ENCODE assay signal across 20 cellular contexts in genomic region chr9:129247285-129248153, GRCh38.
"Had no signal": no experiment of that assay in that cellular context is flagged by ENCODE, and none has a peak within 500 bp of the region (broad histone marks: within the 10 kb centered on the region; RNA-seq: fewer than 3 reads in every experiment).

No MANE protein-coding gene starts in this region.

- H3K27ac Mint-ChIP-seq: activated naive CD8-positive, alpha-beta T cell treated with anti-CD3 and anti-CD28 coated beads for 36 hours; activated T-cell treated with anti-CD3 and anti-CD28 coated beads, Interleukin-2, amount 50 U/mL, for 72 hours; endodermal cell; memory B cell had no signal

- H3K27me3 ChIP-seq: colonic mucosa, foreskin keratinocyte, pancreas had no signal

- H3K4me3 Mint-ChIP-seq: activated naive CD8-positive, alpha-beta T cell treated with anti-CD3 and anti-CD28 coated beads for 36 hours; activated T-cell treated with anti-CD3 and anti-CD28 coated beads, Interleukin-2, amount 50 U/mL, for 72 hours; brain; endodermal cell; memory B cell; naive thymus-derived CD4-positive, alpha-beta T cell had no signal

- H3K9me3 Mint-ChIP-seq: activated naive CD8-positive, alpha-beta T cell treated with anti-CD3 and anti-CD28 coated beads for 36 hours; activated T-cell treated with anti-CD3 and anti-CD28 coated beads, Interleukin-2, amount 50 U/mL, for 72 hours had no signal

- H3K27ac ChIP-seq: colonic mucosa, foreskin keratinocyte, left lung, pancreas had no signal

- H3K4me1 ChIP-seq: colonic mucosa, left lung, pancreas had no signal

- H3K9me3 ChIP-seq: colonic mucosa, left lung, pancreas had no signal

- H3K27me3 Mint-ChIP-seq: activated naive CD8-positive, alpha-beta T cell treated with anti-CD3 and anti-CD28 coated beads for 36 hours had no signal

- DNase-seq: activated CD8-positive, alpha-beta memory T cell treated with anti-CD3 and anti-CD28 coated beads for 24 hours; activated CD8-positive, alpha-beta memory T cell treated with anti-CD3 and anti-CD28 coated beads, Interleukin-2, amount 50 U/mL, for 48 hours; activated gamma-delta T cell treated with Interleukin-2 at 50 U/mL for 16 hours; activated naive CD8-positive, alpha-beta T cell treated with anti-CD3 and anti-CD28 coated beads for 36 hours; activated T-cell treated with anti-CD3 and anti-CD28 coated beads, Interleukin-2, amount 50 U/mL, for 72 hours; central memory CD4-positive, alpha-beta T cell; colonic mucosa; endodermal cell; foreskin keratinocyte; hypothalamus; naive thymus-derived CD4-positive, alpha-beta T cell; stimulated activated CD4-positive, alpha-beta T cell treated with anti-CD3 and anti-CD28 coated beads, Interleukin-1b, Interleukin-23, amount 100 ng/mL, for 48 hours; stimulated activated CD8-positive, alpha-beta memory T cell treated with anti-CD3 and anti-CD28 coated beads, Interleukin-4, amount 100 ng/mL, for 48 hours; stimulated activated naive CD4-positive, alpha-beta T cell; T1000 had no signal

- H3K36me3 Mint-ChIP-seq: activated naive CD8-positive, alpha-beta T cell treated with anti-CD3 and anti-CD28 coated beads for 36 hours; brain; memory B cell had no signal

- H3K4me1 Mint-ChIP-seq: memory B cell had no signal

- H3K4me3 ChIP-seq: colonic mucosa, left lung, pancreas had no signal

- H3K36me3 ChIP-seq: colonic mucosa, left lung, pancreas had no signal

- ATAC-seq: activated CD4-positive, CD25-positive, alpha-beta regulatory T cell treated with anti-CD3 and anti-CD28 coated beads, Interleukin-2, amount 50 U/mL, for 24 hours; activated T-cell treated with anti-CD3 and anti-CD28 coated beads, Interleukin-2, amount 50 U/mL, for 72 hours; foreskin keratinocyte; left lung; naive thymus-derived CD4-positive, alpha-beta T cell; pancreas had no signal
